In genomic region chr4:87910795-87911194, GRCh38 we compare ENCODE assay signal across 16 cellular contexts.
DNase-seq lines count a peak whose midpoint lies in the region; ATAC-seq and TF ChIP-seq lines count a peak whose summit lies in the region.
"Had no signal": no experiment of that assay in that cellular context is flagged by ENCODE, and none has a peak within 500 bp of the region (broad histone marks: within the 10 kb centered on the region; RNA-seq: fewer than 3 reads in every experiment).

No MANE protein-coding gene starts in this region.

- H2BK120ac ChIP-seq in mesendoderm (ENCODE audit: low read depth, low read length), result no peak overlapping the region

- no CpG with 5 or more reads among the region's 5 CpGs for WGBS in mesendoderm (ENCODE audit: extremely low coverage, insufficient coverage, low lambda C conversion rate)

- H3K27me3 ChIP-seq in left ventricle myocardium inferior (ENCODE audit: low read depth), result no peaks in the 10 kb centered on the region
- H3K27me3 ChIP-seq in mesendoderm (ENCODE audit: insufficient read depth, low read length, poor library complexity), result no peaks in the 10 kb centered on the region

- H2BK5ac ChIP-seq in mesendoderm (ENCODE audit: low read length), result peak overlapping the region; percentile 78

- peaks cover 17% of the 10 kb centered on the region for H3K4me1 Mint-ChIP-seq in CD14-positive monocyte
- H3K4me1 Mint-ChIP-seq in naive thymus-derived CD8-positive, alpha-beta T cell, result peaks cover 0 to 3% (median 0%) of the 10 kb centered on the region in 4 donors
- peaks cover 2% of the 10 kb centered on the region for H3K4me1 Mint-ChIP-seq in activated CD4-positive, alpha-beta memory T cell treated with anti-CD3 and anti-CD28 coated beads, Interleukin-2, amount 10 ng/mL, durations not matched to agents 7 days and 5 days
- H3K4me1 Mint-ChIP-seq: stimulated activated memory B cell treated with anti-CD40 and anti-IgM and Interleukin-4, amounts not matched to agents 10 μg/mL and 1 μg/mL and 100 μg/mL, for 72 hours had no signal

- H3K27ac Mint-ChIP-seq in CD14-positive monocyte, result no peak overlapping the region
- no peak overlapping the region for H3K27ac Mint-ChIP-seq in naive thymus-derived CD8-positive, alpha-beta T cell
- no peak overlapping the region for H3K27ac Mint-ChIP-seq in activated CD4-positive, alpha-beta memory T cell treated with anti-CD3 and anti-CD28 coated beads, Interleukin-2, amount 10 ng/mL, durations not matched to agents 7 days and 5 days
- H3K27ac Mint-ChIP-seq: IgD-negative memory B cell; stimulated activated memory B cell treated with anti-CD40 and anti-IgM and Interleukin-4, amounts not matched to agents 10 μg/mL and 1 μg/mL and 100 μg/mL, for 72 hours had no signal

- H3K4me2 ChIP-seq in mesendoderm (ENCODE audit: low read length), result no peak overlapping the region

- no peak for ATAC-seq in naive thymus-derived CD8-positive, alpha-beta T cell
- ATAC-seq: activated T-cell treated with anti-CD3 and anti-CD28 coated beads, Interleukin-2, amount 50 U/mL, for 4 hours; stimulated activated memory B cell treated with anti-CD40 and anti-IgM and Interleukin-4, amounts not matched to agents 10 μg/mL and 1 μg/mL and 100 μg/mL, for 72 hours had no signal

- peaks cover 0 to 3% (median 0%) of the 10 kb centered on the region in 7 donors for H3K9me3 Mint-ChIP-seq in CD14-positive monocyte
- H3K9me3 Mint-ChIP-seq in naive thymus-derived CD8-positive, alpha-beta T cell, result no peaks in the 10 kb centered on the region
- H3K9me3 Mint-ChIP-seq in activated CD4-positive, alpha-beta memory T cell treated with anti-CD3 and anti-CD28 coated beads, Interleukin-2, amount 10 ng/mL, durations not matched to agents 7 days and 5 days, result no peaks in the 10 kb centered on the region
- H3K9me3 Mint-ChIP-seq: activated T-cell treated with anti-CD3 and anti-CD28 coated beads, Interleukin-2, amount 50 U/mL, for 4 hours; IgD-negative memory B cell; stimulated activated memory B cell treated with anti-CD40 and anti-IgM and Interleukin-4, amounts not matched to agents 10 μg/mL and 1 μg/mL and 100 μg/mL, for 72 hours had no signal

- H3K4me3 ChIP-seq in left ventricle myocardium inferior, result no peak overlapping the region
- H3K4me3 ChIP-seq in mesendoderm (ENCODE audit: low read length), result no peak overlapping the region
- H3K4me3 ChIP-seq: HAP-1 had no signal

- H3K79me2 ChIP-seq in mesendoderm (ENCODE audit: control insufficient read depth, insufficient read depth, low read length), result no peaks in the 10 kb centered on the region

- H3K9me3 ChIP-seq in left ventricle myocardium inferior (replicated peaks), result no peaks in the 10 kb centered on the region
- H3K9me3 ChIP-seq: HAP-1 had no signal

- H3K27ac ChIP-seq in left ventricle myocardium inferior (replicated peaks), result peak overlapping the region; percentile 28
- H3K27ac ChIP-seq in caudate nucleus (ENCODE audit: low read depth, low read length), result peak overlapping the region; percentile 54
- peak overlapping the region; percentile 66 for H3K27ac ChIP-seq in mesendoderm (ENCODE audit: low read depth, low read length)

- H3K4me1 ChIP-seq in left ventricle myocardium inferior, result peaks cover 25% of the 10 kb centered on the region
- H3K4me1 ChIP-seq in mesendoderm (ENCODE audit: control insufficient read depth, low read depth, low read length), result peaks cover 20% of the 10 kb centered on the region
- H3K4me1 ChIP-seq: HAP-1 had no signal

- peak overlapping the region; percentile 19 for H3K18ac ChIP-seq in mesendoderm (ENCODE audit: low read length)

- DNase-seq in left ventricle myocardium inferior (no peak), cardiac septum (ENCODE audit: low spot score) (no peak), caudate nucleus (lab: John Stamatoyannopoulos, UW) (peak in 1 of 61 donors; percentile 1), mesendoderm (no peak), NCI-H2171 treated with DMSO at 0.1 percent for 48 hours (lab: John Stamatoyannopoulos, UW) (no peak), CD14-positive monocyte (ENCODE audit: low spot score) (no peak)
- no peak for DNase-seq in naive thymus-derived CD8-positive, alpha-beta T cell
- DNase-seq in activated CD4-positive, alpha-beta memory T cell treated with anti-CD3 and anti-CD28 coated beads, Interleukin-2, amount 10 ng/mL, durations not matched to agents 7 days and 5 days, result no peak
- DNase-seq: activated CD4-positive, alpha-beta T cell treated with anti-CD3 and anti-CD28 coated beads, Interleukin-2, amount 50 U/mL, for 1 hour; activated T-cell treated with anti-CD3 and anti-CD28 coated beads, Interleukin-2, amount 50 U/mL, for 4 hours; NCI-H1092 treated with DMSO at 0.1 percent for 48 hours; NCI-H2227 treated with DMSO at 0.1 percent for 48 hours; small intestine had no signal

- CTCF ChIA-PET in activated CD4-positive, alpha-beta memory T cell treated with anti-CD3 and anti-CD28 coated beads, Interleukin-2, amount 10 ng/mL, durations not matched to agents 7 days and 5 days (lab: Charles Lee), result no interaction called here

- H3K4ac ChIP-seq in mesendoderm (ENCODE audit: low read depth, low read length), result peak overlapping the region; percentile 20

- peak overlapping the region; percentile 32 for H3K9ac ChIP-seq in mesendoderm (ENCODE audit: low read length)

- H3K36me3 Mint-ChIP-seq in CD14-positive monocyte, result no peaks in the 10 kb centered on the region
- no peaks in the 10 kb centered on the region for H3K36me3 Mint-ChIP-seq in naive thymus-derived CD8-positive, alpha-beta T cell
- no peaks in the 10 kb centered on the region for H3K36me3 Mint-ChIP-seq in activated CD4-positive, alpha-beta memory T cell treated with anti-CD3 and anti-CD28 coated beads, Interleukin-2, amount 10 ng/mL, durations not matched to agents 7 days and 5 days (ENCODE audit: low read depth)
- H3K36me3 Mint-ChIP-seq: stimulated activated memory B cell treated with anti-CD40 and anti-IgM and Interleukin-4, amounts not matched to agents 10 μg/mL and 1 μg/mL and 100 μg/mL, for 72 hours had no signal

- TF ChIP-seq CTCF in left ventricle myocardium inferior (IDR thresholded peaks at IDR 0.05; ENCODE audit: borderline replicate concordance) (no peak), CD14-positive monocyte (IDR thresholded peaks at IDR 0.05) (no peak)

- H4K8ac ChIP-seq in mesendoderm (ENCODE audit: low read depth, low read length), result no peak overlapping the region

- no peaks in the 10 kb centered on the region for H3K79me1 ChIP-seq in mesendoderm (ENCODE audit: low read length)

- peaks cover 0 to 4% (median 0%) of the 10 kb centered on the region in 3 donors for H3K27me3 Mint-ChIP-seq in CD14-positive monocyte (ENCODE audit: low read depth in 3 of 3)
- peaks cover 2 to 17% (median 9%) of the 10 kb centered on the region in 5 donors for H3K27me3 Mint-ChIP-seq in naive thymus-derived CD8-positive, alpha-beta T cell
- H3K27me3 Mint-ChIP-seq in activated CD4-positive, alpha-beta memory T cell treated with anti-CD3 and anti-CD28 coated beads, Interleukin-2, amount 10 ng/mL, durations not matched to agents 7 days and 5 days, result peaks cover 29% of the 10 kb centered on the region

- H3K36me3 ChIP-seq in left ventricle myocardium inferior, result no peaks in the 10 kb centered on the region
- no peaks in the 10 kb centered on the region for H3K36me3 ChIP-seq in mesendoderm (ENCODE audit: control insufficient read depth, insufficient read depth, low read length)
- H3K36me3 ChIP-seq: HAP-1 had no signal

- POLR2A ChIA-PET in naive thymus-derived CD8-positive, alpha-beta T cell (lab: Charles Lee), result no interaction called here
- POLR2A ChIA-PET in activated CD4-positive, alpha-beta memory T cell treated with anti-CD3 and anti-CD28 coated beads, Interleukin-2, amount 10 ng/mL, durations not matched to agents 7 days and 5 days (lab: Charles Lee), result no interaction called here

- peak overlapping the region; percentile 100 for H2BK15ac ChIP-seq in mesendoderm (replicated peaks; ENCODE audit: low read depth)

- no peak overlapping the region for H3K23ac ChIP-seq in mesendoderm (ENCODE audit: low read length)

- H2AK5ac ChIP-seq in mesendoderm (ENCODE audit: low read length), result peak overlapping the region; percentile 55

- no peak overlapping the region for H3K4me3 Mint-ChIP-seq in CD14-positive monocyte
- no peak overlapping the region for H3K4me3 Mint-ChIP-seq in naive thymus-derived CD8-positive, alpha-beta T cell
- H3K4me3 Mint-ChIP-seq in activated CD4-positive, alpha-beta memory T cell treated with anti-CD3 and anti-CD28 coated beads, Interleukin-2, amount 10 ng/mL, durations not matched to agents 7 days and 5 days, result no peak overlapping the region
- H3K4me3 Mint-ChIP-seq: activated T-cell treated with anti-CD3 and anti-CD28 coated beads, Interleukin-2, amount 50 U/mL, for 4 hours; IgD-negative memory B cell; stimulated activated memory B cell treated with anti-CD40 and anti-IgM and Interleukin-4, amounts not matched to agents 10 μg/mL and 1 μg/mL and 100 μg/mL, for 72 hours had no signal

- H4K5ac ChIP-seq in mesendoderm (ENCODE audit: low read length), result peak overlapping the region; percentile 42

- H3K56ac ChIP-seq in mesendoderm (ENCODE audit: low read length), result peak overlapping the region; percentile 75

- intact Hi-C loops in left ventricle myocardium inferior (cut with micrococcal nuclease), result no loop called here
- intact Hi-C loops in cardiac septum (cut with DNase I), result no loop called here
- intact Hi-C loops in CD14-positive monocyte (cut with micrococcal nuclease), result no loop called here
